8 cellular contexts compared by ENCODE assay signal in the genomic region with DNA sequence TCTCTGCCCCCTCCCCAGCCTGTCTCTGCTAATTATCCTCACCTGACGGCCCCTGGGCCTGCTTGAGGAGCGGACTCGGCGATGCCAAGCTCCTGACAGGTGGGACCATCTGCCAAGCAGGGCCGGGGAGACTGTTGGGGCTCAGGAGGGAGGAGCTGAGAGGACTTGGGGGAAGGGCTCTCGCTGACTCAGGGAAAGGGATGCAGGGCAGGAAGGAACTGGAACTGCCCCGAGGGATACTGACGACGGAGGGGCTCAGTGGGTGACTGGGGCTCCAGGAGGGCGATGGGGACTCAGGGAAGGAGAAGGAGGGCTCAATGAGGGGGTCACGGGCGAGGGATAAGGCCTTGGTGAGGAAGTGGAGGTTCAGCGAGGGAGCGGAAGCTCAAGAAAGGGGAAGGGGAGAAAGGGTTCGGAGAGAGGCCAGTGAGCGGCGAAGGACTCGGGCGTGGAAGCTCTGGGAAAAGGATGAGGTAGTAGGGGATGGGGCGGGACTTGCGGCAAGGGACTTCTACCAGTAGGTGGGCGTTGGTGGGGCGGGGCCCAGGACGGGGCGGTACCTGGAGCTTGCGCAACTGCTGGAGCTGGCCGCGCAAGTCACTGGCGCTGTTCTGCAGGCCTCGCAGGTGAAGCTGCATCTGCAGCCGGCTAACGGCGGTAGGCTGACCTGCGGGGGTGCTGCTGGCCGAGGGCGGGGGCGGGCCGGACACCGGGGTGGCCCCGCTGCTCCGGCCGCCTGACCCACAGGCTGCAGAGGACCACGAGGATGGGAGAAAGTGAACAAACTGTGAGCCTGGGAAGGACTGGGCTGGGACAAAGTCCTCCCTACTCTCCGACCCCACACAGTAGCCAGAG. TPM values are rescaled to one million over a fixed set of nuclear protein-coding genes. Genes with fewer than 3 reads are reported as not detected.
DNase-seq lines count a peak whose midpoint lies in the region; ATAC-seq and TF ChIP-seq lines count a peak whose summit lies in the region.

No MANE protein-coding gene starts in this region.

- peaks cover 45% of the 10 kb centered on the region for H3K27me3 Mint-ChIP-seq in activated naive CD8-positive, alpha-beta T cell treated with anti-CD3 and anti-CD28 coated beads, Interleukin-2, amount 50 U/mL, for 24 hours

- H3K4me3 ChIP-seq in HEK293 (ENCODE audit: low read depth, low read length) (peak overlapping the region; percentile 26), SU-DHL-6 (ENCODE audit: insufficient read depth, low read length, poor library complexity, severe bottlenecking) (peak overlapping the region; percentile 64), hepatocyte (no peak overlapping the region), skeletal muscle satellite cell (ENCODE audit: low read length) (peak overlapping the region; percentile 65)

- H3K79me2 ChIP-seq in SU-DHL-6 (ENCODE audit: insufficient read depth, low read length) (no peaks in the 10 kb centered on the region), hepatocyte (no peaks in the 10 kb centered on the region)

- peak overlapping the region; percentile 96 for H3K4me2 ChIP-seq in SU-DHL-6 (ENCODE audit: low read depth, low read length, poor library complexity, severe bottlenecking)
- peak overlapping the region; percentile 93 for H3K4me2 ChIP-seq in hepatocyte
- peak overlapping the region; percentile 81 for H3K4me2 ChIP-seq in skeletal muscle satellite cell (ENCODE audit: low read length)

- H3K27ac Mint-ChIP-seq in activated naive CD8-positive, alpha-beta T cell treated with anti-CD3 and anti-CD28 coated beads, Interleukin-2, amount 50 U/mL, for 24 hours, result no peak overlapping the region

- H3K36me3 Mint-ChIP-seq in activated naive CD8-positive, alpha-beta T cell treated with anti-CD3 and anti-CD28 coated beads, Interleukin-2, amount 50 U/mL, for 24 hours (ENCODE audit: low read depth), result no peaks in the 10 kb centered on the region

- peaks cover 27% of the 10 kb centered on the region for H3K4me1 Mint-ChIP-seq in activated naive CD8-positive, alpha-beta T cell treated with anti-CD3 and anti-CD28 coated beads, Interleukin-2, amount 50 U/mL, for 24 hours

- 0 out of 2 replicates have a peak, but pooled peaks cover 7% of the 10 kb centered on the region for H3F3A ChIP-seq in SU-DHL-6 (ENCODE audit: insufficient read depth)

- no peaks in the 10 kb centered on the region for H3K9me3 ChIP-seq in HEK293 (ENCODE audit: control insufficient read depth, insufficient read depth, low read depth, low read length)
- no peaks in the 10 kb centered on the region for H3K9me3 ChIP-seq in SU-DHL-6 (ENCODE audit: insufficient read depth, low read length)
- no peaks in the 10 kb centered on the region for H3K9me3 ChIP-seq in hepatocyte (ENCODE audit: low read depth)
- H3K9me3 ChIP-seq in skeletal muscle satellite cell (replicated peaks; ENCODE audit: low read length), result no peaks in the 10 kb centered on the region

- H4K20me1 ChIP-seq in SU-DHL-6 (ENCODE audit: low read depth, low read length) (no peaks in the 10 kb centered on the region), hepatocyte (ENCODE audit: insufficient read depth, poor library complexity, severe bottlenecking) (no peaks in the 10 kb centered on the region)

- POLR2A ChIA-PET in HEK293 (lab: Yijun Ruan, JAX), result interaction anchor here (0.9 to 2.4 kb wide), 11 partner anchors 10 to 108 kb away, joined by 3 to 14 read pairs (median 5); no protein-coding TSS in a partner anchor

- peak overlapping the region; percentile 79 for H3K4me3 Mint-ChIP-seq in activated naive CD8-positive, alpha-beta T cell treated with anti-CD3 and anti-CD28 coated beads, Interleukin-2, amount 50 U/mL, for 24 hours

- ATAC-seq in activated naive CD8-positive, alpha-beta T cell treated with anti-CD3 and anti-CD28 coated beads, Interleukin-2, amount 50 U/mL, for 24 hours, result peak; percentile 72

- no peaks in the 10 kb centered on the region for H3K9me2 ChIP-seq in SU-DHL-6 (replicated peaks; ENCODE audit: insufficient read depth, low read length)
- no peaks in the 10 kb centered on the region for H3K9me2 ChIP-seq in hepatocyte (replicated peaks; ENCODE audit: insufficient read depth)

- H3K27me3 ChIP-seq in SU-DHL-6 (ENCODE audit: low read length) (no peaks in the 10 kb centered on the region), hepatocyte (peaks cover 50% of the 10 kb centered on the region), skeletal muscle satellite cell (ENCODE audit: control insufficient read depth, insufficient read depth, low read length) (peaks cover 77% of the 10 kb centered on the region)

- H2AFZ ChIP-seq in SU-DHL-6 (ENCODE audit: low read depth, low read length, severe bottlenecking) (peak overlapping the region; percentile 95), hepatocyte (no peak overlapping the region)

- WGBS in hepatocyte (ENCODE audit: low lambda C conversion rate, missing lambda C conversion rate), result 4% methylated on average over 24 of the region's 44 CpGs

- H3K9ac ChIP-seq in SU-DHL-6 (ENCODE audit: low read length), result peak overlapping the region; percentile 48
- H3K9ac ChIP-seq in skeletal muscle satellite cell (ENCODE audit: low read depth, low read length), result no peak overlapping the region

- H3K4me1 ChIP-seq in HEK293 (ENCODE audit: control insufficient read depth, insufficient read depth, low read length) (peaks cover 15% of the 10 kb centered on the region), hepatocyte (ENCODE audit: insufficient read depth) (peaks cover 15% of the 10 kb centered on the region), skeletal muscle satellite cell (ENCODE audit: control insufficient read depth, insufficient read depth, low read length) (peaks cover 17% of the 10 kb centered on the region)

- no peaks in the 10 kb centered on the region for H3K9me3 Mint-ChIP-seq in activated naive CD8-positive, alpha-beta T cell treated with anti-CD3 and anti-CD28 coated beads, Interleukin-2, amount 50 U/mL, for 24 hours

- CTCF ChIA-PET in HEK293 (lab: Yijun Ruan, JAX), result interaction anchor here (0.6 to 10.8 kb wide), 35 partner anchors 9 to 1816 kb away, joined by 3 to 264 read pairs (median 6); partner anchors contain the start of genes EPOP and SRCIN1

- peak; percentile 86 for DNase-seq in DMS53 treated with DMSO at 0.1 percent for 48 hours (lab: John Stamatoyannopoulos, UW; ENCODE audit: unreplicated experiment)
- DNase-seq in NCI-H1417 treated with DMSO at 0.1 percent for 48 hours (lab: John Stamatoyannopoulos, UW), result peak; percentile 52
- DNase-seq in activated naive CD8-positive, alpha-beta T cell treated with anti-CD3 and anti-CD28 coated beads, Interleukin-2, amount 50 U/mL, for 24 hours, result peak; percentile 90
- DNase-seq in hepatocyte (ENCODE audit: low spot score), result peak; percentile 94
- DNase-seq in OCI-M2 (lab: John Stamatoyannopoulos, UW; ENCODE audit: unreplicated experiment), result no peak

- H3K27ac ChIP-seq in HEK293 (ENCODE audit: extremely low read depth, low read depth, low read length) (no peak overlapping the region; the same call in 1 of the 2 replicates), SU-DHL-6 (ENCODE audit: low read depth, low read length) (no peak overlapping the region), hepatocyte (no peak overlapping the region)

- TF ChIP-seq CTCF in HEK293 (tag by site-specific recombination; IDR thresholded peaks at IDR 0.05) (peak; percentile 93), SU-DHL-6 (IDR thresholded peaks at IDR 0.05; ENCODE audit: insufficient read depth, low read length, poor library complexity, severe bottlenecking) (peak; percentile 37), hepatocyte (IDR thresholded peaks at IDR 0.05; ENCODE audit: poor library complexity) (peak; percentile 22)

- H3K36me3 ChIP-seq in HEK293 (ENCODE audit: control insufficient read depth in 2 of 2, insufficient read depth in 1 of 2, low read length in 2 of 2), result peaks cover 0 to 16% of the 10 kb centered on the region in 2 experiments; a peak in 1 of 3 replicates
- H3K36me3 ChIP-seq in SU-DHL-6 (ENCODE audit: low read length), result no peaks in the 10 kb centered on the region
- no peaks in the 10 kb centered on the region for H3K36me3 ChIP-seq in hepatocyte (replicated peaks; ENCODE audit: insufficient read depth, low read depth)
- no peaks in the 10 kb centered on the region for H3K36me3 ChIP-seq in skeletal muscle satellite cell (ENCODE audit: insufficient read depth, low read length)

TF ChIP-seq in HEK293, 187 proteins besides CTCF, POLR2A, EP300 and RAD21 (continues in another document):
- TF ChIP-seq SP7 (tag by site-specific recombination; IDR thresholded peaks at IDR 0.05) (peak; percentile 73), ZNF2 (tag by site-specific recombination; IDR thresholded peaks at IDR 0.05) (peak; percentile 69), ZBTB8A (tag by site-specific recombination; IDR thresholded peaks at IDR 0.05) (peak; percentile 92), KLF8 (tag by site-specific recombination; IDR thresholded peaks at IDR 0.05) (peak; percentile 98), ZBTB6 (tag by site-specific recombination; IDR thresholded peaks at IDR 0.05) (peak; percentile 84; the same call in 1 of the 2 replicates), IKZF3 (tag by site-specific recombination; IDR thresholded peaks at IDR 0.05) (0 out of 2 replicates have a peak, but pooled peaks have one; percentile 31), KLF16 (tag by site-specific recombination; IDR thresholded peaks at IDR 0.05) (peak; percentile 98)
- TF ChIP-seq, protein P1, sequence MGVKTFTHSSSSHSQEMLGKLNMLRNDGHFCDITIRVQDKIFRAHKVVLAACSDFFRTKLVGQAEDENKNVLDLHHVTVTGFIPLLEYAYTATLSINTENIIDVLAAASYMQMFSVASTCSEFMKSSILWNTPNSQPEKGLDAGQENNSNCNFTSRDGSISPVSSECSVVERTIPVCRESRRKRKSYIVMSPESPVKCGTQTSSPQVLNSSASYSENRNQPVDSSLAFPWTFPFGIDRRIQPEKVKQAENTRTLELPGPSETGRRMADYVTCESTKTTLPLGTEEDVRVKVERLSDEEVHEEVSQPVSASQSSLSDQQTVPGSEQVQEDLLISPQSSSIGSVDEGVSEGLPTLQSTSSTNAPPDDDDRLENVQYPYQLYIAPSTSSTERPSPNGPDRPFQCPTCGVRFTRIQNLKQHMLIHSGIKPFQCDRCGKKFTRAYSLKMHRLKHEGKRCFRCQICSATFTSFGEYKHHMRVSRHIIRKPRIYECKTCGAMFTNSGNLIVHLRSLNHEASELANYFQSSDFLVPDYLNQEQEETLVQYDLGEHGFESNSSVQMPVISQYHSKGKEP (tag by site-specific recombination; IDR thresholded peaks at IDR 0.05), result peak; percentile 83

RNA-seq across cellular contexts. Expression of gene SRCIN1, which starts 46.5 kb away (rescaled TPM):
- 0.90 and 1.4 TPM in 2 replicates for total RNA-seq in hepatocyte
- polyA plus RNA-seq in hepatocyte, result 0.82 and 1.2 TPM in 2 replicates
- under 0.01 TPM in 1 of 2 replicates, not detected in the other for total RNA-seq in skeletal muscle satellite cell (2012; rRNA removed)

Comparison
In these comparisons a context has a peak if more than half of its experiments do, and no peak if none do; other contexts are left out.
1. CTCF ChIP-seq: peak in every context shown above with its lines; median percentile 93 in HEK293; 37 in SU-DHL-6; 22 in hepatocyte.